In genomic region chr11:108662700-108663099, GRCh38 we compare ENCODE assay signal across 24 cellular contexts. TPM values are rescaled to one million over a fixed set of nuclear protein-coding genes. Genes with fewer than 3 reads are reported as not detected.
DNase-seq lines count a peak whose midpoint lies in the region; ATAC-seq lines count a peak whose summit lies in the region.
"Had no signal": no experiment of that assay in that cellular context is flagged by ENCODE, and none has a peak within 500 bp of the region (broad histone marks: within the 10 kb centered on the region; RNA-seq: fewer than 3 reads in every experiment).

No MANE protein-coding gene starts in this region.

- no peak overlapping the region for H3K4me2 ChIP-seq in mesenchymal stem cell (ENCODE audit: low read length, poor library complexity, severe bottlenecking)

- H3K4ac ChIP-seq in mesenchymal stem cell (ENCODE audit: low read depth in 1 of 2, low read length in 2 of 2), result no peak overlapping the region

- no peak overlapping the region for H2AK5ac ChIP-seq in mesenchymal stem cell (ENCODE audit: low read length, severe bottlenecking)

- H3K27ac ChIP-seq in mesenchymal stem cell (ENCODE audit: low read length, poor library complexity, severe bottlenecking), result no peak overlapping the region
- H3K27ac ChIP-seq: adrenal gland, Peyer's patch, skin epidermis, suprapubic skin had no signal

- no peak overlapping the region for H4K91ac ChIP-seq in mesenchymal stem cell (ENCODE audit: low read length)

- H2BK120ac ChIP-seq in mesenchymal stem cell (ENCODE audit: low read depth, low read length), result no peak overlapping the region

- no peaks in the 10 kb centered on the region for H3K9me3 ChIP-seq in mesenchymal stem cell (ENCODE audit: control insufficient read depth, low read length)
- H3K9me3 ChIP-seq: adrenal gland, Peyer's patch, suprapubic skin had no signal

- no peak overlapping the region for H3K4me3 ChIP-seq in mesenchymal stem cell (ENCODE audit: insufficient read depth in 1 of 2, low read depth in 1 of 2, low read length in 2 of 2)
- H3K4me3 ChIP-seq: adrenal gland, Peyer's patch, skin epidermis, suprapubic skin had no signal

- peaks cover 27% of the 10 kb centered on the region for H3K4me1 Mint-ChIP-seq in stimulated activated effector memory CD8-positive, alpha-beta T cell treated with anti-CD3 and anti-CD28 coated beads, Interleukin-12 subunit alpha, Interleukin-12 subunit beta, amount 100 ng/mL, for 72 hours

- peak overlapping the region; percentile 28 for H4K8ac ChIP-seq in mesenchymal stem cell (ENCODE audit: low read length)

- H3K4me3 Mint-ChIP-seq in stimulated activated effector memory CD8-positive, alpha-beta T cell treated with anti-CD3 and anti-CD28 coated beads, Interleukin-12 subunit alpha, Interleukin-12 subunit beta, amount 100 ng/mL, for 72 hours, result no peak overlapping the region
- H3K4me3 Mint-ChIP-seq: activated CD4-positive, alpha-beta T cell treated with anti-CD3 and anti-CD28 coated beads for 36 hours; HFFc6 had no signal

- no peaks in the 10 kb centered on the region for H3K27me3 ChIP-seq in mesenchymal stem cell (ENCODE audit: control insufficient read depth in 1 of 2, insufficient read depth in 1 of 2, low read length in 2 of 2)
- H3K27me3 ChIP-seq: adrenal gland, Peyer's patch, suprapubic skin had no signal

- ATAC-seq in GM18873 (IDR thresholded peaks at IDR 0.05; ENCODE audit: low FRiP score, unreplicated experiment) (peak; percentile 30), GM21529 (IDR thresholded peaks at IDR 0.05; ENCODE audit: unreplicated experiment) (peak; percentile 30), HG03108 (IDR thresholded peaks at IDR 0.05; ENCODE audit: unreplicated experiment) (peak; percentile 35), GM21526 (IDR thresholded peaks at IDR 0.05; ENCODE audit: low FRiP score, unreplicated experiment) (no peak), HG02870 (IDR thresholded peaks at IDR 0.05; ENCODE audit: unreplicated experiment) (no peak)
- no peak for ATAC-seq in stimulated activated effector memory CD8-positive, alpha-beta T cell treated with anti-CD3 and anti-CD28 coated beads, Interleukin-12 subunit alpha, Interleukin-12 subunit beta, amount 100 ng/mL, for 72 hours
- ATAC-seq: activated CD4-positive, alpha-beta T cell treated with anti-CD3 and anti-CD28 coated beads for 36 hours; natural killer cell had no signal

- H2BK12ac ChIP-seq in mesenchymal stem cell (ENCODE audit: low read length in 2 of 2), result no peak overlapping the region

- DNase-seq in mesenchymal stem cell, result no peak
- DNase-seq in NCI-H345 treated with DMSO at 0.1 percent for 48 hours (lab: John Stamatoyannopoulos, UW; ENCODE audit: unreplicated experiment), result no peak
- DNase-seq in stimulated activated effector memory CD8-positive, alpha-beta T cell treated with anti-CD3 and anti-CD28 coated beads, Interleukin-12 subunit alpha, Interleukin-12 subunit beta, amount 100 ng/mL, for 72 hours (ENCODE audit: low spot score in 2 of 2), result no peak
- DNase-seq: activated CD4-positive, alpha-beta T cell treated with anti-CD3 and anti-CD28 coated beads for 36 hours; activated effector memory CD4-positive, alpha-beta T cell treated with Interleukin-2 at 50 U/mL for 16 hours; adrenal gland; EL; foreskin fibroblast; HFFc6; hippocampal formation; natural killer cell; NCI-H1417 treated with DMSO at 0.1 percent for 48 hours; NCI-H2171; NCI-H748 treated with DMSO at 0.1 percent for 48 hours; Peyer's patch; posterior cingulate gyrus; stimulated activated CD8-positive, alpha-beta memory T cell treated with anti-CD3 and anti-CD28 coated beads, Interleukin-4, amount 100 ng/mL, for 48 hours had no signal

- peaks cover 8% of the 10 kb centered on the region for H3K79me1 ChIP-seq in mesenchymal stem cell (replicated peaks; ENCODE audit: low read length, poor library complexity, severe bottlenecking)

- H3K18ac ChIP-seq in mesenchymal stem cell (ENCODE audit: low read depth in 1 of 2, low read length in 2 of 2), result no peak overlapping the region

- WGBS in mesenchymal stem cell, result 89% methylated on average over 4 of the region's 4 CpGs

- no peak overlapping the region for H2BK5ac ChIP-seq in mesenchymal stem cell (ENCODE audit: low read depth, low read length, poor library complexity, severe bottlenecking)

- peaks cover 5% of the 10 kb centered on the region for H3K4me1 ChIP-seq in mesenchymal stem cell (ENCODE audit: control insufficient read depth, insufficient read depth, low read depth, low read length)

- peaks cover 8% of the 10 kb centered on the region for H3K36me3 Mint-ChIP-seq in stimulated activated effector memory CD8-positive, alpha-beta T cell treated with anti-CD3 and anti-CD28 coated beads, Interleukin-12 subunit alpha, Interleukin-12 subunit beta, amount 100 ng/mL, for 72 hours
- H3K36me3 Mint-ChIP-seq: natural killer cell had no signal

- no peaks in the 10 kb centered on the region for H3K9me3 Mint-ChIP-seq in stimulated activated effector memory CD8-positive, alpha-beta T cell treated with anti-CD3 and anti-CD28 coated beads, Interleukin-12 subunit alpha, Interleukin-12 subunit beta, amount 100 ng/mL, for 72 hours
- H3K9me3 Mint-ChIP-seq: HFFc6, natural killer cell had no signal

- H3K9ac ChIP-seq in mesenchymal stem cell (ENCODE audit: low read length), result no peak overlapping the region

- H2BK15ac ChIP-seq in mesenchymal stem cell (ENCODE audit: low read depth, poor library complexity, severe bottlenecking), result no peak overlapping the region

- H3K23ac ChIP-seq in mesenchymal stem cell (ENCODE audit: low read length in 2 of 2), result no peak overlapping the region

- no peak overlapping the region for H3K27ac Mint-ChIP-seq in stimulated activated effector memory CD8-positive, alpha-beta T cell treated with anti-CD3 and anti-CD28 coated beads, Interleukin-12 subunit alpha, Interleukin-12 subunit beta, amount 100 ng/mL, for 72 hours
- H3K27ac Mint-ChIP-seq: activated CD4-positive, alpha-beta T cell treated with anti-CD3 and anti-CD28 coated beads for 36 hours; HFFc6; natural killer cell had no signal

- H2AFZ ChIP-seq in mesenchymal stem cell (ENCODE audit: low read depth, low read length), result no peak overlapping the region

- peaks cover 0 to 4% of the 10 kb centered on the region in 2 experiments for H3K36me3 ChIP-seq in mesenchymal stem cell (ENCODE audit: control insufficient read depth in 1 of 2, insufficient read depth in 2 of 2, low read depth in 1 of 2, low read length in 2 of 2)
- H3K36me3 ChIP-seq: adrenal gland, Peyer's patch, suprapubic skin had no signal

- no peak overlapping the region for H3K14ac ChIP-seq in mesenchymal stem cell (ENCODE audit: low read length in 2 of 2)

RNA-seq across cellular contexts. Expression of gene DDX10, which starts 2.2 kb away (rescaled TPM):
- polyA plus RNA-seq in mesenchymal stem cell (2013, experiment 1 of 2), result 66.7 TPM
- 66.3 TPM for polyA plus RNA-seq in mesenchymal stem cell (2013, experiment 2 of 2)

Comparison
In these comparisons a context has a peak if more than half of its experiments do, and no peak if none do; other contexts are left out.
1. ATAC-seq: peak in GM18873 (single experiment), GM21529 (single experiment) and HG03108 (single experiment); none in GM21526 (single experiment), HG02870 (single experiment) and stimulated activated effector memory CD8-positive, alpha-beta T cell treated with anti-CD3 and anti-CD28 coated beads, Interleukin-12 subunit alpha, Interleukin-12 subunit beta, amount 100 ng/mL, for 72 hours (single experiment).